Comparison of ENCODE assay signal across 16 cellular contexts in the genomic region with DNA sequence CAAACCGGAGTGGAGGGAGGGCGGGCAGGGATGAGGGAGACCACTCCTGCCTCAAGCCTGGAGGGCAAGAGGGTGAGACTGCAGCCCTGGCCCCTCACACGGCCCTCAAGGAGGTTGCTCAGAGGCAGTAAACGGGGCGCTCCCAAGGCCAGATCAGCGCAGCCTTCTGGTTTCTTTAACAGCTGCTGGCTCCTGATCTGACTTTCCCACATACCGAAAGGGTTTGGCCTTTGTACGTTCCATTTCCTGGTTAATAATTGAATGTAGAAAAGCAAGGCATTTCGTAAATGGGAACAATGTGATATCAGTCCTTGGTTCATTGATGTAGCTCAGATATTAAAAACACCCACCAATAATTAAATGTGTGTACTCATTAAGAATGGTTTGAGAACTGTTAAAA.
DNase-seq lines count a peak whose midpoint lies in the region; ATAC-seq and TF ChIP-seq lines count a peak whose summit lies in the region.
"Had no signal": no experiment of that assay in that cellular context is flagged by ENCODE, and none has a peak within 500 bp of the region (broad histone marks: within the 10 kb centered on the region; RNA-seq: fewer than 3 reads in every experiment).

No MANE protein-coding gene starts in this region.

- H3K4me1 ChIP-seq in OCI-LY3 (ENCODE audit: low read length), result peaks cover 34% of the 10 kb centered on the region
- H3K4me1 ChIP-seq: BE2C had no signal

- H3K36me3 Mint-ChIP-seq in nephron (ENCODE audit: low read depth), result no peaks in the 10 kb centered on the region
- H3K36me3 Mint-ChIP-seq: mesothelial cell of epicardium had no signal

- no peak overlapping the region for H3K27ac ChIP-seq in OCI-LY3 (ENCODE audit: low read length)

- H3K27ac Mint-ChIP-seq in nephron, result peak overlapping the region in 2 of 3 experiments; percentile 43 to 66
- H3K27ac Mint-ChIP-seq: activated CD8-positive, alpha-beta T cell treated with anti-CD3 and anti-CD28 coated beads for 36 hours; mesothelial cell of epicardium had no signal

- no peaks in the 10 kb centered on the region for H3K9me3 ChIP-seq in OCI-LY3 (ENCODE audit: insufficient read depth, low read length)
- H3K9me3 ChIP-seq: BE2C had no signal

- TF ChIP-seq CTCF in OCI-LY3 (IDR thresholded peaks at IDR 0.05; ENCODE audit: low read depth, low read length), result no peak
- TF ChIP-seq CTCF in epithelial cell of proximal tubule (conservative IDR thresholded peaks at IDR 0.05; ENCODE audit: low read depth, low read length), result no peak
- TF ChIP-seq CTCF in nephron (IDR thresholded peaks at IDR 0.05; ENCODE audit: unreplicated experiment in 3 of 3), result no peak
- TF ChIP-seq CTCF in GM13976 (IDR thresholded peaks at IDR 0.05; ENCODE audit: borderline replicate concordance, control extremely low read depth, extremely low read depth, insufficient read depth, missing control alignments), result no peak

- in situ Hi-C loops in Caki2 (cut with HindIII; ENCODE audit: low pct_unique_long_range_greater_than_20kb, low sequenced_read_pairs), result loop anchor here (25.0 kb wide), 1 partner anchor 280 kb away; no protein-coding TSS in a partner anchor
- in situ Hi-C loops in GM13976 (cut with MboI; ENCODE audit: low sequenced_read_pairs, unreplicated experiment), result loop anchor here (25.0 kb wide), 1 partner anchor 605 kb away; no protein-coding TSS in a partner anchor

- peak overlapping the region; percentile 67 for H3K4me3 ChIP-seq in OCI-LY3 (ENCODE audit: low read length)
- peak overlapping the region; percentile 28 for H3K4me3 ChIP-seq in epithelial cell of proximal tubule (ENCODE audit: low read depth, low read length)

- ATAC-seq in HG03439 (IDR thresholded peaks at IDR 0.05; ENCODE audit: unreplicated experiment), result no peak
- no peak for ATAC-seq in esophagus mucosa
- ATAC-seq in GM18868 (IDR thresholded peaks at IDR 0.05; ENCODE audit: unreplicated experiment), result no peak

- peak overlapping the region; percentile 89 for H3K4me2 ChIP-seq in OCI-LY3 (ENCODE audit: low read length)

- H3K79me2 ChIP-seq in OCI-LY3 (ENCODE audit: low read length), result no peaks in the 10 kb centered on the region

- H3K9ac ChIP-seq in OCI-LY3 (ENCODE audit: low read length), result peak overlapping the region; percentile 9; the same call in 1 of the 2 replicates

- no peaks in the 10 kb centered on the region for H3K9me3 Mint-ChIP-seq in nephron
- H3K9me3 Mint-ChIP-seq: activated CD8-positive, alpha-beta T cell treated with anti-CD3 and anti-CD28 coated beads for 36 hours; mesothelial cell of epicardium had no signal

- peaks cover 32% of the 10 kb centered on the region for H3K27me3 Mint-ChIP-seq in nephron (ENCODE audit: low read depth)
- H3K27me3 Mint-ChIP-seq: activated CD8-positive, alpha-beta T cell treated with anti-CD3 and anti-CD28 coated beads for 36 hours had no signal

- no peak overlapping the region for H2AFZ ChIP-seq in OCI-LY3 (ENCODE audit: low read depth, low read length)

- H3K4me1 Mint-ChIP-seq in nephron, result peaks cover 26% of the 10 kb centered on the region
- H3K4me1 Mint-ChIP-seq: mesothelial cell of epicardium had no signal

- no peaks in the 10 kb centered on the region for H3K36me3 ChIP-seq in OCI-LY3 (replicated peaks; ENCODE audit: low read depth, low read length)
- H3K36me3 ChIP-seq: BE2C had no signal

- peaks cover 4% of the 10 kb centered on the region; the same call in 1 of the 2 replicates for H3K27me3 ChIP-seq in OCI-LY3 (ENCODE audit: low read depth, low read length)
- H3K27me3 ChIP-seq: BE2C had no signal

- no peak overlapping the region for H3K4me3 Mint-ChIP-seq in nephron
- H3K4me3 Mint-ChIP-seq: activated CD8-positive, alpha-beta T cell treated with anti-CD3 and anti-CD28 coated beads for 36 hours; mesothelial cell of epicardium had no signal

- no peaks in the 10 kb centered on the region for H4K20me1 ChIP-seq in OCI-LY3 (ENCODE audit: insufficient read depth, low read length)

- DNase-seq in Caki2 (ENCODE audit: low read depth) (peak; percentile 10), epithelial cell of proximal tubule (ENCODE audit: low read depth) (peak; percentile 72), GM13976 (ENCODE audit: low spot score) (no peak)
- DNase-seq: BE2C; caudate nucleus; NCI-H2081 treated with DMSO at 0.1 percent for 48 hours; NCI-H748 treated with DMSO at 0.1 percent for 48 hours; stimulated activated CD4-positive, alpha-beta T cell treated with anti-CD3 and anti-CD28 coated beads, Interleukin-4, amount 100 ng/mL, for 1 hour; stimulated activated CD8-positive, alpha-beta memory T cell treated with anti-CD3 and anti-CD28 coated beads, Interleukin-4, amount 100 ng/mL, for 48 hours had no signal
